ENCODE assay signal across 28 cellular contexts in the genomic region with DNA sequence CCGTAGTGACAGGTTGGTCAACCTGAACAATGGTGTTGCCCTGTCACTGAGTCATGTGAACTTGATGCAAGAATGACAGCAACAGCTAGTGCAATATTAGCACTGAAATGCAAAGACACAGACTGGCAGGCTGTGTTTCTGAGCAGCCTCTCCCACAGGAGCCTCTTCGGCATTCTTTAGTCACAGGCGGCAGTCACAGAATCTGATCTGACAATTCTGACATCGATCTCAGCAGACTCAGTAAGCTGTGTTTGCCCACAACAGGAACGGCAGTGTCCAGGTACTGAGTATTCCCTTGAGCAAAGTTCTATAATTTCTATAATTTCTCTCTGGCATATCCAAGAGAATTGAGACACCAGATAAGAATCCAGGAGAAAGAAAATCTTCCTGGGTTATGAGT.
"Had no signal": no experiment of that assay in that cellular context is flagged by ENCODE, and none has a peak within 500 bp of the region (broad histone marks: within the 10 kb centered on the region; RNA-seq: fewer than 3 reads in every experiment).

No MANE protein-coding gene starts in this region.

- H3K27me3 Mint-ChIP-seq: stimulated activated memory B cell treated with anti-CD40 and anti-IgM and Interleukin-4, amounts not matched to agents 10 μg/mL and 1 μg/mL and 100 μg/mL, for 72 hours; stimulated activated naive B cell treated with anti-CD40 and anti-IgM and Interleukin-4, amounts not matched to agents 10 μg/mL and 1 μg/mL and 100 μg/mL, for 72 hours; stimulated activated naive CD8-positive, alpha-beta T cell treated with anti-CD3 and anti-CD28 coated beads, Interleukin-15, amount 100 ng/mL, for 72 hours; stimulated activated naive CD8-positive, alpha-beta T cell treated with anti-CD3 and anti-CD28 coated beads, Interleukin-15, Interleukin-2, amounts not matched to agents 100 ng/mL and 50 ng/mL, for 24 hours had no signal

- H3K27ac ChIP-seq: stomach, suprapubic skin, testis, thoracic aorta, thyroid gland, tibial artery, tibial nerve, transverse colon, upper lobe of left lung, upper lobe of right lung, uterus, vagina had no signal

- H3K36me3 Mint-ChIP-seq: stimulated activated effector memory CD8-positive, alpha-beta T cell treated with anti-CD3 and anti-CD28 coated beads, Interleukin-12 subunit alpha, Interleukin-12 subunit beta, amount 100 ng/mL, for 72 hours; stimulated activated memory B cell treated with anti-CD40 and anti-IgM and Interleukin-4, amounts not matched to agents 10 μg/mL and 1 μg/mL and 100 μg/mL, for 72 hours; stimulated activated naive B cell treated with anti-CD40 and anti-IgM and Interleukin-4, amounts not matched to agents 10 μg/mL and 1 μg/mL and 100 μg/mL, for 72 hours; type B pancreatic cell had no signal

- DNase-seq: stimulated activated CD4-positive, alpha-beta T cell treated with anti-CD3 and anti-CD28 coated beads, Interleukin-2, amount 100 ng/mL, for 48 hours; stimulated activated CD4-positive, alpha-beta T cell treated with anti-CD3 and anti-CD28 coated beads, Interleukin-4, amount 100 ng/mL, for 1 hour; stimulated activated CD4-positive, alpha-beta T cell treated with anti-CD3 and anti-CD28 coated beads, Interleukin-4, amount 100 ng/mL, for 24 hours; stimulated activated CD4-positive, alpha-beta T cell treated with anti-CD3 and anti-CD28 coated beads, Interleukin-4, amount 100 ng/mL, for 4 hours; stimulated activated CD8-positive, alpha-beta memory T cell treated with anti-CD3 and anti-CD28 coated beads, Interleukin-4, amount 100 ng/mL, for 48 hours; stimulated activated naive B cell treated with anti-CD40 and anti-IgM and Interleukin-4, amounts not matched to agents 10 μg/mL and 1 μg/mL and 100 μg/mL, for 72 hours; stimulated activated naive CD4-positive, alpha-beta T cell; stimulated activated naive CD4-positive, alpha-beta T cell treated with Interleukin-2 at 50 U/mL for 16 hours; stimulated activated naive CD8-positive, alpha-beta T cell treated with anti-CD3 and anti-CD28 coated beads, Interleukin-15, amount 100 ng/mL, for 72 hours; stimulated activated naive CD8-positive, alpha-beta T cell treated with anti-CD3 and anti-CD28 coated beads, Interleukin-15, Interleukin-2, amounts not matched to agents 100 U/mL and 50 U/mL, for 24 hours; stomach; substantia nigra; testis; thyroid gland; tibial artery; transverse colon; trophoblast cell; upper lobe of left lung; upper lobe of right lung; uterus had no signal

- H3K4me3 ChIP-seq: stomach, suprapubic skin, testis, thoracic aorta, thyroid gland, tibial artery, tibial nerve, transverse colon, upper lobe of left lung, upper lobe of right lung, uterus, vagina had no signal

- H3K4me1 Mint-ChIP-seq: stimulated activated effector memory CD8-positive, alpha-beta T cell treated with anti-CD3 and anti-CD28 coated beads, Interleukin-12 subunit alpha, Interleukin-12 subunit beta, amount 100 ng/mL, for 72 hours; stimulated activated memory B cell treated with anti-CD40 and anti-IgM and Interleukin-4, amounts not matched to agents 10 μg/mL and 1 μg/mL and 100 μg/mL, for 72 hours; stimulated activated naive B cell treated with anti-CD40 and anti-IgM and Interleukin-4, amounts not matched to agents 10 μg/mL and 1 μg/mL and 100 μg/mL, for 72 hours; stimulated activated naive CD8-positive, alpha-beta T cell treated with anti-CD3 and anti-CD28 coated beads, Interleukin-15, amount 100 ng/mL, for 72 hours had no signal

- H3K27ac Mint-ChIP-seq: stimulated activated effector memory CD8-positive, alpha-beta T cell treated with anti-CD3 and anti-CD28 coated beads, Interleukin-12 subunit alpha, Interleukin-12 subunit beta, amount 100 ng/mL, for 72 hours; stimulated activated memory B cell treated with anti-CD40 and anti-IgM and Interleukin-4, amounts not matched to agents 10 μg/mL and 1 μg/mL and 100 μg/mL, for 72 hours; stimulated activated naive B cell treated with anti-CD40 and anti-IgM and Interleukin-4, amounts not matched to agents 10 μg/mL and 1 μg/mL and 100 μg/mL, for 72 hours; stimulated activated naive CD8-positive, alpha-beta T cell treated with anti-CD3 and anti-CD28 coated beads, Interleukin-15, amount 100 ng/mL, for 72 hours; stimulated activated naive CD8-positive, alpha-beta T cell treated with anti-CD3 and anti-CD28 coated beads, Interleukin-15, Interleukin-2, amounts not matched to agents 100 ng/mL and 50 ng/mL, for 24 hours; type B pancreatic cell had no signal

- H3K27me3 ChIP-seq: stomach, suprapubic skin, testis, thyroid gland, tibial artery, tibial nerve, transverse colon, upper lobe of left lung, upper lobe of right lung, uterus, vagina had no signal

- H3K36me3 ChIP-seq: stomach, suprapubic skin, thoracic aorta, thyroid gland, tibial artery, tibial nerve, transverse colon, upper lobe of left lung, upper lobe of right lung, uterus, vagina had no signal

- H3K4me1 ChIP-seq: suprapubic skin, testis, thyroid gland, tibial artery, tibial nerve, transverse colon, upper lobe of left lung, upper lobe of right lung, uterus, vagina had no signal

- H3K9me3 Mint-ChIP-seq: stimulated activated memory B cell treated with anti-CD40 and anti-IgM and Interleukin-4, amounts not matched to agents 10 μg/mL and 1 μg/mL and 100 μg/mL, for 72 hours had no signal

- H3K9me3 ChIP-seq: stomach, suprapubic skin, testis, thoracic aorta, thyroid gland, tibial artery, tibial nerve, transverse colon, upper lobe of left lung, upper lobe of right lung, uterus, vagina had no signal

- H3K4me3 Mint-ChIP-seq: stimulated activated effector memory CD8-positive, alpha-beta T cell treated with anti-CD3 and anti-CD28 coated beads, Interleukin-12 subunit alpha, Interleukin-12 subunit beta, amount 100 ng/mL, for 72 hours; stimulated activated memory B cell treated with anti-CD40 and anti-IgM and Interleukin-4, amounts not matched to agents 10 μg/mL and 1 μg/mL and 100 μg/mL, for 72 hours; stimulated activated naive B cell treated with anti-CD40 and anti-IgM and Interleukin-4, amounts not matched to agents 10 μg/mL and 1 μg/mL and 100 μg/mL, for 72 hours; stimulated activated naive CD8-positive, alpha-beta T cell treated with anti-CD3 and anti-CD28 coated beads, Interleukin-15, amount 100 ng/mL, for 72 hours; stimulated activated naive CD8-positive, alpha-beta T cell treated with anti-CD3 and anti-CD28 coated beads, Interleukin-15, Interleukin-2, amounts not matched to agents 100 ng/mL and 50 ng/mL, for 24 hours; type B pancreatic cell had no signal
